ENCODE assay signal across 25 cellular contexts in the genomic region with DNA sequence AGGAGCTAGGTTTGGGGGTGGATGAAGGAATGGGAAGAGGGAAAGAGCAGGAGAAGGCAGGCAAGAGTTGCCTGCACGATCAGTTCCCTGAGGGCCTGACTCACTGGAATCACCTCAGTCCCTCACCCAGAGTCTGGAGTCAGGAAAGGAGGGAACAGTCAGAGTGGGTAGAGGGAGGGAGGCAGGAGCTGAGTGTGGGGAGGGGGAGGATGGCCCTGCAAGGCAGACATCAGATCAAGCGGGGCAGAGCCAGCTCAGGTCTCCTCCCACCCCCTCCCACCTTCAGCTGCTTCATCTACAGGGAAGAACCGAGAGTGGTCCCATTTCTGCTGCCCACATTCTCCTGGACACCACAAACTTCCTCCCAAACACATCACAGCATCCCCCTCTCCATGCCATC. TPM values are rescaled to one million over a fixed set of nuclear protein-coding genes. Genes with fewer than 3 reads are reported as not detected.
"Had no signal": no experiment of that assay in that cellular context is flagged by ENCODE, and none has a peak within 500 bp of the region (broad histone marks: within the 10 kb centered on the region; RNA-seq: fewer than 3 reads in every experiment).

No MANE protein-coding gene starts in this region.

- H3K27me3 ChIP-seq: right lobe of liver, testis, tibial nerve, upper lobe of right lung, vagina had no signal

- H3K27ac ChIP-seq: foreskin keratinocyte, left ventricle myocardium inferior, lower lobe of right lung, right lobe of liver, testis, tibial nerve, upper lobe of right lung had no signal

- H3K4me3 Mint-ChIP-seq: endodermal cell; immature natural killer cell; memory B cell; naive thymus-derived CD4-positive, alpha-beta T cell; nephron progenitor cell; stimulated activated memory B cell treated with anti-CD40 and anti-IgM and Interleukin-4, amounts not matched to agents 10 μg/mL and 1 μg/mL and 100 μg/mL, for 72 hours; stimulated activated naive CD8-positive, alpha-beta T cell treated with anti-CD3 and anti-CD28 coated beads, Interleukin-15, Interleukin-2, amounts not matched to agents 100 ng/mL and 50 ng/mL, for 24 hours had no signal

- H3K9me3 Mint-ChIP-seq: endodermal cell; immature natural killer cell; memory B cell; nephron progenitor cell; stimulated activated memory B cell treated with anti-CD40 and anti-IgM and Interleukin-4, amounts not matched to agents 10 μg/mL and 1 μg/mL and 100 μg/mL, for 72 hours; stimulated activated naive CD8-positive, alpha-beta T cell treated with anti-CD3 and anti-CD28 coated beads, Interleukin-15, Interleukin-2, amounts not matched to agents 100 ng/mL and 50 ng/mL, for 24 hours had no signal

- H3K27ac Mint-ChIP-seq: endodermal cell; immature natural killer cell; memory B cell; nephron progenitor cell; stimulated activated memory B cell treated with anti-CD40 and anti-IgM and Interleukin-4, amounts not matched to agents 10 μg/mL and 1 μg/mL and 100 μg/mL, for 72 hours; stimulated activated naive CD8-positive, alpha-beta T cell treated with anti-CD3 and anti-CD28 coated beads, Interleukin-15, Interleukin-2, amounts not matched to agents 100 ng/mL and 50 ng/mL, for 24 hours had no signal

- H3K9me3 ChIP-seq: left ventricle myocardium inferior, lower lobe of right lung, right lobe of liver, spleen, testis, tibial nerve, upper lobe of right lung, vagina had no signal

- ATAC-seq: foreskin keratinocyte; lower lobe of right lung; naive thymus-derived CD4-positive, alpha-beta T cell; right lobe of liver; stimulated activated memory B cell treated with anti-CD40 and anti-IgM and Interleukin-4, amounts not matched to agents 10 μg/mL and 1 μg/mL and 100 μg/mL, for 72 hours; upper lobe of right lung had no signal

- H3K36me3 Mint-ChIP-seq: immature natural killer cell; memory B cell; naive thymus-derived CD4-positive, alpha-beta T cell; stimulated activated memory B cell treated with anti-CD40 and anti-IgM and Interleukin-4, amounts not matched to agents 10 μg/mL and 1 μg/mL and 100 μg/mL, for 72 hours had no signal

- H3K36me3 ChIP-seq: left ventricle myocardium inferior, lower lobe of right lung, right lobe of liver, spleen, tibial nerve, upper lobe of right lung, vagina had no signal

- H3K4me1 ChIP-seq: foreskin keratinocyte, right lobe of liver had no signal

- DNase-seq: dermis blood vessel endothelial cell; effector CD4-positive, alpha-beta T cell; endodermal cell; erythroblast; foreskin keratinocyte; immature natural killer cell; left ventricle myocardium inferior; lower lobe of right lung; midbrain; naive thymus-derived CD4-positive, alpha-beta T cell; nephron progenitor cell; posterior cingulate gyrus; right lobe of liver; spleen; stimulated activated CD4-positive, alpha-beta T cell treated with anti-CD3 and anti-CD28 coated beads, Interleukin-15, amount 100 ng/mL, for 24 hours; stimulated activated CD4-positive, alpha-beta T cell treated with anti-CD3 and anti-CD28 coated beads, Interleukin-1b, Interleukin-23, amount 100 ng/mL, for 48 hours; stimulated activated CD4-positive, alpha-beta T cell treated with anti-CD3 and anti-CD28 coated beads, Interleukin-4, amount 100 ng/mL, for 24 hours; testis; upper lobe of right lung had no signal

- H3K4me3 ChIP-seq: left ventricle myocardium inferior, lower lobe of right lung, right lobe of liver, spleen, testis, tibial nerve, upper lobe of right lung, vagina had no signal

RNA-seq across cellular contexts. Expression of a gene that starts 58.9 kb away (rescaled TPM):
- total RNA-seq: osteocyte had no signal
- polyA plus RNA-seq: immature natural killer cell; naive thymus-derived CD4-positive, alpha-beta T cell had no signal
